In the genomic region with DNA sequence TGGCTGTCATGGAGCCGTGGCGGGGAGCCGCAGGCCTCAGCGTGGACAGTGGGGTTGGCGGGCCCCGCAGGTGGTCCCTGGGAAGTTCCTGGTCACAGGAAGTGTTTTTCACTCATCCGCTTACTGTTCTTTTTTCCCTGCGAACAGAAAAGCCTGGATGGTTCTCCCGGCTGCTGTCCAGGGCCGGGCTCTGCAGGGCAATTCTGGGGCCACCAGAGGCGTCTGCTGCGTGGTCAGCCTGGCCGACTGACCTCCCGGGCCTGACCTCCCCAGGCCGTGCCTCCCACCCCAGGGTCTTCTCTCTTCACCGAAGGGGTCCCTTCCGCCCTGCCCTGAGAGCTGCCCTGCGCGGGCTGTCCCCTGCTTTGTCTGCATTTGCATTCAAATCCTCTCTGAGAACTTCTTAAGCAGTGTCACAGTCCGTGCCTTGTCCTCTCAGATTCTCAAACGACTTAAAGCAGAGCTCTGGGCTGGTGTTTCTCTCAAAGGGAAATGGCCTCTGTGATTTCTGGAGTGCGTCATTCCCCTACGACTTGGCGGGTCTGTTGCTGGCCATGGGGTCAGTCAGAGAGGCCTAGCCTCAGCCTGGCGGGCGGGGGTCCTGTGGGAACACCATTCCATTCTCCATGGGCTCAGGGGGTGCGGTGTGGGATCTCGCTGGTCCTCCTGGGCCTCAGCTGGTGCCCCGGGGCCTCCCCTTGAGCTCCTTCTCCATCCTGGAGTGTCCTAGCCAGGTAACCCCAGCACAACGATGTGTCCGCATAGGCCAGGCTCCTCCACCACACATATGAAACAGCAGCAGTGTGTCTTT, we compare ENCODE assay signal across 1 cellular context.
TF ChIP-seq lines count a peak whose summit lies in the region.

No MANE protein-coding gene starts in this region.

TF ChIP-seq in H1, 55 proteins besides CTCF, POLR2A, EP300 and RAD21:
- no peak for TF ChIP-seq CEBPB (IDR thresholded peaks at IDR 0.05; ENCODE audit: low read depth, low read length)
- no peak for TF ChIP-seq SIN3A (conservative IDR thresholded peaks at IDR 0.05 in 1 of 2, IDR thresholded peaks at IDR 0.05 in 1 of 2; ENCODE audit: low read depth in 1 of 2, low read length in 2 of 2)
- no peak for TF ChIP-seq BRCA1 (IDR thresholded peaks at IDR 0.05; ENCODE audit: low read depth, low read length)
- TF ChIP-seq JUN (IDR thresholded peaks at IDR 0.05; ENCODE audit: low read depth, low read length): no peak
- no peak for TF ChIP-seq SP4 (IDR thresholded peaks at IDR 0.05; ENCODE audit: low read length)
- no peak for TF ChIP-seq ASH2L (IDR thresholded peaks at IDR 0.05; ENCODE audit: low read length)
- no peak for TF ChIP-seq TAF1 (IDR thresholded peaks at IDR 0.05; ENCODE audit: low read depth, low read length)
- TF ChIP-seq GABPA (IDR thresholded peaks at IDR 0.05; ENCODE audit: borderline replicate concordance, insufficient read depth, low read length): no peak
- TF ChIP-seq POLR2AphosphoS5 (IDR thresholded peaks at IDR 0.05; ENCODE audit: low read depth, low read length): no peak
- TF ChIP-seq HDAC6 (IDR thresholded peaks at IDR 0.05; ENCODE audit: low read depth, low read length): no peak
- TF ChIP-seq CREB1 (IDR thresholded peaks at IDR 0.05): no peak
- no peak for TF ChIP-seq GTF2F1 (IDR thresholded peaks at IDR 0.05; ENCODE audit: borderline replicate concordance, low read depth, low read length)
